Comparison of ENCODE assay signal across 20 cellular contexts in the genomic region with DNA sequence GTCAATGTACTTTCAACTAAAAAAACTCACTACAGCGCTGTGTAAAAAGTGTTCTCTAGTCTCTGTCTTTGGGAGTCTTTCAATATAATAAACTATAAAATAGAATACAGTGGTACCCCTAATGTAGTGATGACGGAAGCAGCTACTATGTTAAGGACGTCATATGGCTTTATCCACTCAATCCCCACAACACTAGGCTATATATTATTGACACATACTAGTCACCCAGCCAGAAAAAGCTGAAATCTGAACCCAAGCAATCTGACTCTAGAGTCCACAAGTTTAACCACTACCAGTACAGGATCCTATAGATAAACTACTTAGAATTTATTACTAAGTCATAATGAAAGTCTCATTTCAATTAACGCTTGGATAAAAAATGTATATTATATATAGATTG. TPM values are rescaled to one million over a fixed set of nuclear protein-coding genes. Genes with fewer than 3 reads are reported as not detected.
DNase-seq lines count a peak whose midpoint lies in the region; ATAC-seq, FAIRE-seq and TF ChIP-seq lines count a peak whose summit lies in the region.
"Had no signal": no experiment of that assay in that cellular context is flagged by ENCODE, and none has a peak within 500 bp of the region (broad histone marks: within the 10 kb centered on the region; RNA-seq: fewer than 3 reads in every experiment).

No MANE protein-coding gene starts in this region.

- CTCF ChIA-PET in CD8-positive, alpha-beta T cell (lab: Charles Lee): interaction anchor here (1.1 to 1.4 kb wide), 4 partner anchors 8 to 90 kb away, joined by 3 to 4 read pairs (median 4); partner anchors contain the start of gene WBP4
- CTCF ChIA-PET in OCI-LY7 (lab: Charles Lee; ENCODE audit: unreplicated experiment) (interaction anchor here (1.4 to 1.8 kb wide), 2 partner anchors 9 to 49 kb away, joined by 3 to 4 read pairs; no protein-coding TSS in a partner anchor), RWPE1 (lab: Yijun Ruan, JAX) (interaction anchor here (0.7 kb wide), 1 partner anchor 47 kb away, joined by 3 read pairs; no protein-coding TSS in a partner anchor)

- H3K4me1 ChIP-seq in CD8-positive, alpha-beta T cell (ENCODE audit: insufficient read depth, low read length): peaks cover 97% of the 10 kb centered on the region
- H3K4me1 ChIP-seq in OCI-LY7 (ENCODE audit: insufficient read depth, low read length, poor library complexity, severe bottlenecking): peaks cover 100% of the 10 kb centered on the region
- peaks cover 52% of the 10 kb centered on the region for H3K4me1 ChIP-seq in hepatocyte (ENCODE audit: insufficient read depth)

- no peak overlapping the region for H3K4me3 ChIP-seq in CD8-positive, alpha-beta T cell (ENCODE audit: low read depth, low read length)
- peak overlapping the region; percentile 85 for H3K4me3 ChIP-seq in OCI-LY7 (ENCODE audit: low read depth, low read length, poor library complexity, severe bottlenecking)
- no peak overlapping the region for H3K4me3 ChIP-seq in hepatocyte
- H3K4me3 ChIP-seq: adrenal gland, gastrocnemius medialis, left ventricle myocardium inferior, mucosa of descending colon had no signal

- no peak for DNase-seq in CD8-positive, alpha-beta T cell
- DNase-seq in OCI-LY7 (ENCODE audit: low spot score) (no peak), hepatocyte (ENCODE audit: low spot score) (no peak), RWPE1 (ENCODE audit: low spot score) (no peak), GM19239 (ENCODE audit: insufficient read length, low spot score) (no peak)
- DNase-seq: activated CD4-positive, alpha-beta T cell treated with anti-CD3 and anti-CD28 coated beads for 48 hours; adrenal gland; Calu3; erythroblast; gastrocnemius medialis; H7; left ventricle myocardium inferior; mucosa of descending colon; NCI-H2171 treated with DMSO at 0.1 percent for 48 hours; NCI-H69; stimulated activated CD4-positive, alpha-beta T cell treated with anti-CD3 and anti-CD28 coated beads, Interleukin-1b, Interleukin-23, amount 100 ng/mL, for 48 hours had no signal

- H3K9me2 ChIP-seq in OCI-LY7 (ENCODE audit: insufficient read depth, low read length) (no peaks in the 10 kb centered on the region), hepatocyte (replicated peaks; ENCODE audit: insufficient read depth) (no peaks in the 10 kb centered on the region)

- H3K27me3 ChIP-seq in CD8-positive, alpha-beta T cell (ENCODE audit: insufficient read depth, low read length): no peaks in the 10 kb centered on the region
- no peaks in the 10 kb centered on the region for H3K27me3 ChIP-seq in hepatocyte
- H3K27me3 ChIP-seq: adrenal gland, gastrocnemius medialis had no signal

- no peak for TF ChIP-seq CTCF in 22Rv1 (IDR thresholded peaks at IDR 0.05)
- TF ChIP-seq CTCF in CD8-positive, alpha-beta T cell (IDR thresholded peaks at IDR 0.05): no peak
- no peak for TF ChIP-seq CTCF in OCI-LY7 (conservative IDR thresholded peaks at IDR 0.05; ENCODE audit: low read length)
- TF ChIP-seq CTCF in hepatocyte (IDR thresholded peaks at IDR 0.05; ENCODE audit: poor library complexity): no peak
- no peak for TF ChIP-seq CTCF in RWPE1 (conservative IDR thresholded peaks at IDR 0.05; ENCODE audit: low read depth)

- ATAC-seq in CD8-positive, alpha-beta T cell: no peak
- ATAC-seq in HG02798 (IDR thresholded peaks at IDR 0.05; ENCODE audit: poor library complexity, unreplicated experiment): no peak
- no peak for ATAC-seq in HG03139 (IDR thresholded peaks at IDR 0.05; ENCODE audit: unreplicated experiment)
- ATAC-seq: gastrocnemius medialis, mucosa of descending colon had no signal

- BruUV-seq in OCI-LY7 (replicated peaks; lab: Mats Ljungman, UMichigan): no TSS peak

- no peaks in the 10 kb centered on the region for H3K27me3 Mint-ChIP-seq in CD8-positive, alpha-beta T cell (ENCODE audit: low read depth)

- no peak overlapping the region for H2AFZ ChIP-seq in OCI-LY7 (ENCODE audit: low read length)
- no peak overlapping the region for H2AFZ ChIP-seq in hepatocyte

- WGBS in hepatocyte (ENCODE audit: low lambda C conversion rate, missing lambda C conversion rate): 74% methylated on average over 4 of the region's 4 CpGs

- H3K9me3 Mint-ChIP-seq in CD8-positive, alpha-beta T cell: no peaks in the 10 kb centered on the region

- H3K4me3 Mint-ChIP-seq in CD8-positive, alpha-beta T cell: peak overlapping the region; percentile 40

- H4K20me1 ChIP-seq in OCI-LY7 (ENCODE audit: insufficient read depth, low read length) (peaks cover 90% of the 10 kb centered on the region), hepatocyte (ENCODE audit: insufficient read depth, poor library complexity, severe bottlenecking) (peaks cover 83% of the 10 kb centered on the region)

- no peaks in the 10 kb centered on the region for H3K36me3 ChIP-seq in CD8-positive, alpha-beta T cell (ENCODE audit: insufficient read depth, low read length)
- H3K36me3 ChIP-seq in OCI-LY7 (ENCODE audit: insufficient read depth, low read length) (peaks cover 92% of the 10 kb centered on the region), hepatocyte (replicated peaks; ENCODE audit: insufficient read depth, low read depth) (no peaks in the 10 kb centered on the region)
- H3K36me3 ChIP-seq: adrenal gland, gastrocnemius medialis, left ventricle myocardium inferior had no signal

- H3K79me2 ChIP-seq in OCI-LY7 (ENCODE audit: insufficient read depth, low read depth, low read length) (peaks cover 100% of the 10 kb centered on the region), hepatocyte (peaks cover 94% of the 10 kb centered on the region)

- no peak for FAIRE-seq in GM19239 (lab: Jason Lieb, UNC)

- H3K4me1 Mint-ChIP-seq in CD8-positive, alpha-beta T cell (ENCODE audit: low read depth): peaks cover 96% of the 10 kb centered on the region

- POLR2A ChIA-PET in CD8-positive, alpha-beta T cell (lab: Charles Lee): no interaction called here
- POLR2A ChIA-PET in OCI-LY7 (lab: Charles Lee) (interaction anchor here (0.6 to 2.1 kb wide), 10 partner anchors 9 to 90 kb away, joined by 3 to 13 read pairs (median 4); no protein-coding TSS in a partner anchor), RWPE1 (lab: Yijun Ruan, JAX; ENCODE audit: low non-redundant PET) (no interaction called here)

- intact Hi-C loops in CD8-positive, alpha-beta T cell (cut with DNase I, micrococcal nuclease): loop anchor here in 1 of 2 experiments (1.0 kb wide), 1 partner anchor 9 kb away; no protein-coding TSS in a partner anchor
- intact Hi-C loops in OCI-LY7 (cut with micrococcal nuclease; ENCODE audit: unreplicated experiment): loop anchor here (10.0 kb wide), 1 partner anchor 344 kb away; the partner anchor contains the start of gene NAA16

- H3K27ac Mint-ChIP-seq in CD8-positive, alpha-beta T cell: peak overlapping the region; percentile 38

- H3K36me3 Mint-ChIP-seq in CD8-positive, alpha-beta T cell: peaks cover 35% of the 10 kb centered on the region

- H3K27ac ChIP-seq in 22Rv1 (peak overlapping the region; percentile 6; the same call in 1 of the 2 replicates), OCI-LY7 (ENCODE audit: low read depth, low read length, poor library complexity, severe bottlenecking) (peak overlapping the region; percentile 32), hepatocyte (peak overlapping the region; percentile 65), RWPE1 (no peak overlapping the region)
- H3K27ac ChIP-seq in CD8-positive, alpha-beta T cell (ENCODE audit: low read depth, low read length): no peak overlapping the region
- H3K27ac ChIP-seq: adrenal gland, gastrocnemius medialis, KMS-11, left ventricle myocardium inferior had no signal

- H3K9me3 ChIP-seq in CD8-positive, alpha-beta T cell (ENCODE audit: low read length): no peaks in the 10 kb centered on the region
- H3K9me3 ChIP-seq in OCI-LY7 (ENCODE audit: low read length) (no peaks in the 10 kb centered on the region), hepatocyte (ENCODE audit: low read depth) (no peaks in the 10 kb centered on the region)
- H3K9me3 ChIP-seq: adrenal gland, gastrocnemius medialis, left ventricle myocardium inferior, mucosa of descending colon had no signal

- H3K4me2 ChIP-seq in OCI-LY7 (ENCODE audit: low read length) (peak overlapping the region; percentile 94), hepatocyte (peak overlapping the region; percentile 56)

RNA-seq across cellular contexts. Expression of gene ELF1, which starts 48.3 kb away (rescaled TPM):
- 100 to 1,000 TPM; 308 to 313 TPM for total RNA-seq in CD8-positive, alpha-beta T cell
- 106 and 111 TPM in 2 replicates for total RNA-seq in OCI-LY7 (2014; rRNA removed; shearing (Covaris generic))
- 248 and 276 TPM in 2 replicates for total RNA-seq in OCI-LY7 (2022)
- 91.1 and 94.6 TPM in 2 replicates for total RNA-seq in hepatocyte
- 39.4 and 44.4 TPM in 2 replicates for polyA plus RNA-seq in hepatocyte

Comparison
In these comparisons a context has a peak if more than half of its experiments do, and no peak if none do; other contexts are left out.
1. H3K27ac ChIP-seq: peak in 22Rv1 (single experiment), OCI-LY7 (single experiment) and hepatocyte (single experiment); none in CD8-positive, alpha-beta T cell (single experiment) and RWPE1 (single experiment).